ENCODE assay signal across 27 cellular contexts in genomic region chr21:17458279-17458678, GRCh38.
"Had no signal": no experiment of that assay in that cellular context is flagged by ENCODE, and none has a peak within 500 bp of the region (broad histone marks: within the 10 kb centered on the region; RNA-seq: fewer than 3 reads in every experiment).

No MANE protein-coding gene starts in this region.

- H3K4me3 ChIP-seq: coronary artery, dorsolateral prefrontal cortex, esophagus muscularis mucosa, esophagus squamous epithelium, gastrocnemius medialis, gastroesophageal sphincter, heart left ventricle, heart right ventricle had no signal

- H3K36me3 ChIP-seq: esophagus muscularis mucosa, esophagus squamous epithelium, gastrocnemius medialis, gastroesophageal sphincter, heart left ventricle, heart right ventricle had no signal

- H3K9me3 ChIP-seq: esophagus muscularis mucosa, esophagus squamous epithelium, gastrocnemius medialis, gastroesophageal sphincter, heart left ventricle, heart right ventricle had no signal

- H3K27me3 ChIP-seq: dorsolateral prefrontal cortex, esophagus muscularis mucosa, esophagus squamous epithelium, foreskin keratinocyte, gastrocnemius medialis, gastroesophageal sphincter, heart left ventricle, heart right ventricle had no signal

- H3K27ac ChIP-seq: coronary artery, dorsolateral prefrontal cortex, epithelial cell of prostate, esophagus muscularis mucosa, esophagus squamous epithelium, foreskin keratinocyte, gastrocnemius medialis, gastroesophageal sphincter, heart left ventricle, heart right ventricle had no signal

- FAIRE-seq: colon, endometrium, endothelial cell of umbilical vein, frontal cortex had no signal

- DNase-seq: cortex of kidney; dermis blood vessel endothelial cell; dorsolateral prefrontal cortex; effector CD4-positive, alpha-beta T cell; effector CD8-positive, alpha-beta T cell; effector memory CD4-positive, alpha-beta T cell; effector memory CD8-positive, alpha-beta T cell; endodermal cell; erythroblast; esophagus squamous epithelium; foreskin fibroblast; foreskin keratinocyte; foreskin melanocyte; gastrocnemius medialis; glutamatergic neuron; head of caudate nucleus; heart left ventricle; heart right ventricle had no signal

- ATAC-seq: effector memory CD8-positive, alpha-beta T cell; esophagus mucosa; foreskin keratinocyte; gastrocnemius medialis; gastroesophageal sphincter; heart left ventricle; heart right ventricle had no signal
